18 cellular contexts compared by ENCODE assay signal in the genomic region with DNA sequence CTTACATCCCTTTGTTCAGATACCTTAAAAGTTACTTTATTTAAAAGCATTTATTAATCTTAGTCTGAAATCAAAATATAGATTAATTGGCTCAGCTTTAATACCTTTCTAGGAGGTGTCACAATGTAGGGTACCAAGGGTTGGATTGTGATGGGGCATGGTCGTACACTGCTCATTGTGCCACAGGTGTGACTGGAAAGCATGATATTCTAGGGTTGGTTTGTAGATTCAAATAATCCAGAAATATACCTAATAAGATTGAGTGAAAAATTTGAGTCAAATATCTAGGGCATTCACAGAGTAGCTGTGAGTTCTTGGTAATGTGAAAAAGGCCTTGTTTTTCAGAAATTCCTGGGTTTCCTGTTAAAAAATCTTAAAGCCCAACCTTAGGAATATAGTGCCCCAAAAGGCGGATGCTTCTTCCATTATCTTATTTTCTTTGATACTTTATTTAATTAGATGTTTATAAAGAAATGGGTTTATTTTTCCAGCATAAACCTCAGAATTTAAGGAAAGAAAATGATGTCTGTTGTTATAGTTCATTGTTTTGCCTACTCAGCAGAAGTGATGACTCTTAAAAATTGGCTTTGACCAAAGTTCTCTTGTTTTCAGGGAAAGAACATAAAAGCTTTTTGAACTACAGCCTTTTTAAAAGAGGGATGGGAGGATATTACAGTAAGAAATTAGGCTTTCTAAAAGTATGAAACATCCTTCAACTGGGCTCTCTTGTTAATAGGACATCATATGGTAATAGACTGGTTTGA.
"Had no signal": no experiment of that assay in that cellular context is flagged by ENCODE, and none has a peak within 500 bp of the region (broad histone marks: within the 10 kb centered on the region; RNA-seq: fewer than 3 reads in every experiment).

No MANE protein-coding gene starts in this region.

- H3K4me3 ChIP-seq: ascending aorta, breast epithelium, psoas muscle, sigmoid colon had no signal

- H3K27ac ChIP-seq: ascending aorta, breast epithelium, psoas muscle, sigmoid colon had no signal

- H3K9me3 Mint-ChIP-seq: memory B cell, nephron progenitor cell had no signal

- H3K9me3 ChIP-seq: ascending aorta, breast epithelium, psoas muscle, sigmoid colon had no signal

- H3K4me3 Mint-ChIP-seq: activated CD8-positive, alpha-beta memory T cell treated with anti-CD3 and anti-CD28 coated beads, Interleukin-2, amount 10 ng/mL, durations not matched to agents 7 days and 5 days; memory B cell had no signal

- DNase-seq: activated CD4-positive, alpha-beta T cell treated with anti-CD3 and anti-CD28 coated beads for 1 hour; activated CD4-positive, alpha-beta T cell treated with anti-CD3 and anti-CD28 coated beads, Interleukin-2, amount 50 U/mL, for 4 hours; activated CD8-positive, alpha-beta memory T cell treated with anti-CD3 and anti-CD28 coated beads, Interleukin-2, amount 10 ng/mL, durations not matched to agents 7 days and 5 days; activated gamma-delta T cell; activated T-cell treated with anti-CD3 and anti-CD28 coated beads, Interleukin-2, amount 50 U/mL, for 1 hour; cerebellar nuclear complex; effector CD8-positive, alpha-beta T cell; foreskin fibroblast; glutamatergic neuron; left ventricle myocardium superior; nephron progenitor cell; psoas muscle; sigmoid colon; stimulated activated CD4-positive, alpha-beta T cell treated with anti-CD3 and anti-CD28 coated beads, Interleukin-2, amount 100 ng/mL, for 24 hours; T-helper 1 cell had no signal

- H3K27ac Mint-ChIP-seq: activated CD8-positive, alpha-beta memory T cell treated with anti-CD3 and anti-CD28 coated beads, Interleukin-2, amount 10 ng/mL, durations not matched to agents 7 days and 5 days; nephron progenitor cell had no signal

- ATAC-seq: activated CD8-positive, alpha-beta memory T cell treated with anti-CD3 and anti-CD28 coated beads, Interleukin-2, amount 10 ng/mL, durations not matched to agents 7 days and 5 days; left ventricle myocardium superior; psoas muscle had no signal

- H3K27me3 ChIP-seq: ascending aorta, breast epithelium, sigmoid colon had no signal

- H3K27me3 Mint-ChIP-seq: activated CD8-positive, alpha-beta memory T cell treated with anti-CD3 and anti-CD28 coated beads, Interleukin-2, amount 10 ng/mL, durations not matched to agents 7 days and 5 days; memory B cell had no signal
